8 cellular contexts compared by ENCODE assay signal in the genomic region with DNA sequence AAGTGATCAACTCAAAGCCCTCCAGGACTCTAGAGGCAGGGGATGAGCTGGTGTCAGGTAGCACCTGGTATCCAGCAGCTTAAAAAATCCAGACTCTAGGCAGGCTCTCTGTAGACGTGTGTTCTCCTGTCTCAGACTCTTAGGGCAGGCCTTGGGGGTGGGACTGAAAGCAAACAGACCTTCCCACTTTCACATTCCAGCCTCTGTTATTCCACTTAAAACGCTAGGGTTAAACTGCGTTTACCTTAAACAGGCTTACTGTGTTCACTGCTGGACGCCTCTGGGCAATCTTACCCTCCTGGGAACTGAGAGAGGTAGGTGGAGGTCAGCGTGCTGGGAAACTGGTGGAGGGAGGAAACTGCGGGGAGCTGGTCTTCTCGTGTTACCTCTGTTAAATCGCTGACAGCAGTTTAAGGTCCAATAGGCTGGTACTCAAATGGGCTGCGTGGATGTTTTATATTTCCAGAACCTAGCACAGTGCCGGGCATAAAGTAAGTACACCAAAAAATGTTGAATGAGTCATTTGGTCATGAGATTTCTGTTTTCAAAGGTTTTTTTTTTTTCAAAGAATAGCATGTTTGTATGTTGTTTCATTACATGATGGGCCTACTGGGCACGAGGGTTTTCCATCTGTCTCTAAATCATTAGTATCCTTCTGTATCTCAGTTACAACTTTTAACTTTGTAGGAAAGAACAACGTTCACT. TPM values are rescaled to one million over a fixed set of nuclear protein-coding genes. Genes with fewer than 3 reads are reported as not detected.
DNase-seq lines count a peak whose midpoint lies in the region; ATAC-seq and TF ChIP-seq lines count a peak whose summit lies in the region.

Gene GCNT2, plus strand, starts transcription at position 248 of the 705 bp plus-strand sequence. CDS start 7,561 bp downstream, outside the sequence.

- CTCF ChIA-PET in naive thymus-derived CD4-positive, alpha-beta T cell (lab: Charles Lee) = no interaction called here
- CTCF ChIA-PET in activated CD4-positive, alpha-beta memory T cell treated with anti-CD3 and anti-CD28 coated beads for 36 hours (lab: Charles Lee) = no interaction called here

- DNase-seq in COLO829 (ENCODE audit: low spot score) (peak; percentile 93), NCI-H226 (peak; percentile 93), epithelial cell of prostate (ENCODE audit: low read depth, low spot score) (peak; percentile 71), germinal center (ENCODE audit: low spot score) (no peak), dorsolateral prefrontal cortex (no peak)
- DNase-seq in naive thymus-derived CD4-positive, alpha-beta T cell = no peak
- no peak for DNase-seq in activated CD4-positive, alpha-beta memory T cell treated with anti-CD3 and anti-CD28 coated beads for 36 hours

- no peaks in the 10 kb centered on the region for H3K36me3 Mint-ChIP-seq in naive thymus-derived CD4-positive, alpha-beta T cell
- H3K36me3 Mint-ChIP-seq in activated CD4-positive, alpha-beta memory T cell treated with anti-CD3 and anti-CD28 coated beads for 36 hours = no peaks in the 10 kb centered on the region

- H3K27me3 Mint-ChIP-seq in naive thymus-derived CD4-positive, alpha-beta T cell = peaks cover 0 to 13% (median 6%) of the 10 kb centered on the region in 5 donors
- H3K27me3 Mint-ChIP-seq in activated CD4-positive, alpha-beta memory T cell treated with anti-CD3 and anti-CD28 coated beads for 36 hours = no peaks in the 10 kb centered on the region

- no peaks in the 10 kb centered on the region for H3K9me3 ChIP-seq in naive thymus-derived CD4-positive, alpha-beta T cell (ENCODE audit: control insufficient read depth in 2 of 3, low read length in 3 of 3)

- H3K27ac Mint-ChIP-seq in naive thymus-derived CD4-positive, alpha-beta T cell = no peak within 1 kb of the TSS
- no peak within 1 kb of the TSS for H3K27ac Mint-ChIP-seq in activated CD4-positive, alpha-beta memory T cell treated with anti-CD3 and anti-CD28 coated beads for 36 hours

- POLR2A ChIA-PET in naive thymus-derived CD4-positive, alpha-beta T cell (lab: Charles Lee) = no interaction called here
- POLR2A ChIA-PET in activated CD4-positive, alpha-beta memory T cell treated with anti-CD3 and anti-CD28 coated beads for 36 hours (lab: Charles Lee) = no interaction called here

- TF ChIP-seq CTCF in dorsolateral prefrontal cortex (IDR thresholded peaks at IDR 0.05 in 54 of 56, conservative IDR thresholded peaks at IDR 0.05 in 2 of 56; ENCODE audit: low read depth in 1 of 56, partially characterized antibody in 56 of 56) = no peak

- H3K4me3 ChIP-seq in naive thymus-derived CD4-positive, alpha-beta T cell (ENCODE audit: low read length) = no peak within 1 kb of the TSS
- H3K4me3 ChIP-seq in dorsolateral prefrontal cortex = peak within 1 kb of the TSS in 2 of 59 donors; percentile 11 to 12

- intact Hi-C loops in naive thymus-derived CD4-positive, alpha-beta T cell (cut with micrococcal nuclease) = no loop called here
- intact Hi-C loops in activated CD4-positive, alpha-beta memory T cell treated with anti-CD3 and anti-CD28 coated beads for 36 hours (cut with micrococcal nuclease) = no loop called here
- intact Hi-C loops in dorsolateral prefrontal cortex (cut with DNase I) = no loop called here

- no peak within 1 kb of the TSS for H3K4me3 Mint-ChIP-seq in naive thymus-derived CD4-positive, alpha-beta T cell
- no peak within 1 kb of the TSS for H3K4me3 Mint-ChIP-seq in activated CD4-positive, alpha-beta memory T cell treated with anti-CD3 and anti-CD28 coated beads for 36 hours

- no peaks in the 10 kb centered on the region for H3K36me3 ChIP-seq in naive thymus-derived CD4-positive, alpha-beta T cell (ENCODE audit: control insufficient read depth in 2 of 3, insufficient read depth in 3 of 3, low read length in 3 of 3)

- peaks cover 0 to 13% (median 0%) of the 10 kb centered on the region in 7 donors for H3K4me1 Mint-ChIP-seq in naive thymus-derived CD4-positive, alpha-beta T cell
- H3K4me1 Mint-ChIP-seq in activated CD4-positive, alpha-beta memory T cell treated with anti-CD3 and anti-CD28 coated beads for 36 hours (ENCODE audit: low read depth) = peaks cover 6% of the 10 kb centered on the region

- no peaks in the 10 kb centered on the region for H3K4me1 ChIP-seq in naive thymus-derived CD4-positive, alpha-beta T cell (ENCODE audit: control insufficient read depth in 2 of 2, insufficient read depth in 2 of 2, low read length in 2 of 2)

- no peaks in the 10 kb centered on the region for H3K9me3 Mint-ChIP-seq in naive thymus-derived CD4-positive, alpha-beta T cell
- no peaks in the 10 kb centered on the region for H3K9me3 Mint-ChIP-seq in activated CD4-positive, alpha-beta memory T cell treated with anti-CD3 and anti-CD28 coated beads for 36 hours

- peak; percentile 56 for ATAC-seq in GM21825 (IDR thresholded peaks at IDR 0.05; ENCODE audit: unreplicated experiment)
- peak; percentile 27 for ATAC-seq in naive thymus-derived CD4-positive, alpha-beta T cell

- no peaks in the 10 kb centered on the region for H3K27me3 ChIP-seq in naive thymus-derived CD4-positive, alpha-beta T cell (ENCODE audit: control insufficient read depth in 2 of 2, insufficient read depth in 2 of 2, low read length in 2 of 2)
- no peaks in the 10 kb centered on the region for H3K27me3 ChIP-seq in dorsolateral prefrontal cortex

- H3K27ac ChIP-seq in epithelial cell of prostate (peak within 1 kb of the TSS; percentile 92), dorsolateral prefrontal cortex (no peak within 1 kb of the TSS)
- no peak within 1 kb of the TSS for H3K27ac ChIP-seq in naive thymus-derived CD4-positive, alpha-beta T cell (ENCODE audit: low read depth, low read length)

RNA-seq across cellular contexts. Expression of gene GCNT2, which starts in this region (rescaled TPM):
- 1 to 10 TPM; 3.2 to 8.5 (median 3.8) TPM for total RNA-seq in naive thymus-derived CD4-positive, alpha-beta T cell
- under 1 TPM; 0.45 to 0.91 TPM for polyA plus RNA-seq in naive thymus-derived CD4-positive, alpha-beta T cell
- 1 to 10 TPM; 1.4 to 1.5 TPM for total RNA-seq in activated CD4-positive, alpha-beta memory T cell treated with anti-CD3 and anti-CD28 coated beads for 36 hours
- 1 to 10 TPM; 1.4 to 8.0 (median 3.3) TPM for total RNA-seq in dorsolateral prefrontal cortex

Comparison
In these comparisons a context has a peak if more than half of its experiments do, and no peak if none do; other contexts are left out.
1. DNase-seq: peak in COLO829 (single experiment), NCI-H226 (single experiment) and epithelial cell of prostate (single experiment); none in naive thymus-derived CD4-positive, alpha-beta T cell (0 of 9), germinal center (single experiment), activated CD4-positive, alpha-beta memory T cell treated with anti-CD3 and anti-CD28 coated beads for 36 hours (single experiment) and dorsolateral prefrontal cortex (0 of 10).